In the genomic region with DNA sequence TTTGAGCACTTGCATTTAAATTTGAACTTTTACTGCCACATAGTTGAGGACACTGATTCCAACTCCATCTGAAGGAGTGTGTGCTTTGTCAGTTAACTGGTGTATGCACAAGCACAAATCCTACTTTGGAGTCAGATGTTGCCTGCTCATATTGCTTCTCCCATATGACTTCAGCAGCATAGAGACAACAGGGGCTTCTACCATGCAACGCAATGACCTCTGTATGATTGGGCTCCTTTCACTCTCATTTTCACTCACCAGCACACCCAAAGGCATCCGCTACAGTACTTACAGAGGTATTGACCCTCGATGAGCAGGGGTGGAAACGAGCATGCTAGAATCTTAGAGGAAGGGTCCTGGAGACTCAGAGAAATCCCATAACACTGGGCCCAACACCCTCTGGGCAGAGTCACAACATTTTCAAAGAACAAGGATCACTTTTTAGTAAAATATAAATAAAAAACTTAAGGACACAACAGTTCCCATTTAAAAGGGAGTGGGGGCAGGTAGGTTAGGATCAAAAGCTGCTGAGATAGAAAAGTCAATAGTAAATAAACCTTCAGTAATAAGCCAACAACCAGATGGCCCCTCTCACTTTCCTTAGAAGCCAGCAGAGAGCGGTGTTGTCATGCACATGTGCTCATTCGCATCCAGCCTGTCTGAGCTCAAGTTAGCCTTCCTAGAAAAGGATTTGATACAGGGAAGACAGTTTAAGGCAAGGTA, we compare ENCODE assay signal across 9 cellular contexts.
DNase-seq lines count a peak whose midpoint lies in the region; ATAC-seq, FAIRE-seq and TF ChIP-seq lines count a peak whose summit lies in the region.
"Had no signal": no experiment of that assay in that cellular context is flagged by ENCODE, and none has a peak within 500 bp of the region (broad histone marks: within the 10 kb centered on the region; RNA-seq: fewer than 3 reads in every experiment).

No MANE protein-coding gene starts in this region.

- TF ChIP-seq POLR2A in GM12878 (IDR thresholded peaks at IDR 0.05; ENCODE audit: low read depth, low read length) = no peak

- no peaks in the 10 kb centered on the region for H3K27me3 Mint-ChIP-seq in activated CD4-positive, alpha-beta T cell treated with anti-CD3 and anti-CD28 coated beads, Interleukin-2, amount 10 ng/mL, durations not matched to agents 7 days and 5 days
- H3K27me3 Mint-ChIP-seq: CD4-positive, CD25-positive, alpha-beta regulatory T cell had no signal

- in situ Hi-C loops in GM12878 (cut with MboI) = loop anchor here (5.0 to 25.0 kb wide), 2 partner anchors 486 to 1096 kb away; no protein-coding TSS in a partner anchor

- CTCF ChIA-PET in activated CD4-positive, alpha-beta T cell treated with anti-CD3 and anti-CD28 coated beads, Interleukin-2, amount 10 ng/mL, durations not matched to agents 7 days and 5 days (lab: Charles Lee) = no interaction called here
- CTCF ChIA-PET in GM12878 (lab: Yijun Ruan, JAX) = interaction anchor here (0.6 to 2.5 kb wide), 21 partner anchors 8 to 1095 kb away, joined by 3 to 13 read pairs (median 4); no protein-coding TSS in a partner anchor

- WGBS in GM12878 (ENCODE audit: insufficient coverage, insufficient replicate concordance, low lambda C conversion rate, missing lambda C conversion rate) = 13% methylated on average over 6 of the region's 6 CpGs

- POLR2A ChIA-PET in activated CD4-positive, alpha-beta T cell treated with anti-CD3 and anti-CD28 coated beads, Interleukin-2, amount 10 ng/mL, durations not matched to agents 7 days and 5 days (lab: Charles Lee) = no interaction called here
- POLR2A ChIA-PET in GM12878 (lab: Charles Lee) = no interaction called here

- H3K4me3 ChIP-seq in GM12878 = no peak overlapping the region

- H2AFZ ChIP-seq in GM12878 (ENCODE audit: control insufficient read depth, low read depth, low read length) = no peak overlapping the region

- FAIRE-seq in GM12878 (lab: Jason Lieb, UNC) = no peak

- RAD21 ChIA-PET in GM12878 (lab: Charles Lee; ENCODE audit: unreplicated experiment) = interaction anchor here (1.0 to 2.1 kb wide), 5 partner anchors 10 to 1028 kb away, joined by 4 to 8 read pairs (median 4); no protein-coding TSS in a partner anchor

- H3K4me1 ChIP-seq in GM12878 (ENCODE audit: control insufficient read depth, insufficient read depth, low read length) = no peaks in the 10 kb centered on the region

- H3K4me2 ChIP-seq in GM12878 (ENCODE audit: control insufficient read depth, insufficient read depth) = no peak overlapping the region

- H3K9me3 Mint-ChIP-seq in activated CD4-positive, alpha-beta T cell treated with anti-CD3 and anti-CD28 coated beads, Interleukin-2, amount 10 ng/mL, durations not matched to agents 7 days and 5 days = no peaks in the 10 kb centered on the region

- no peak overlapping the region for H3K9ac ChIP-seq in GM12878 (ENCODE audit: control insufficient read depth, insufficient read depth, low read length)

- ATAC-seq in HG03354 (IDR thresholded peaks at IDR 0.05; ENCODE audit: poor library complexity, severe bottlenecking, unreplicated experiment) (peak; percentile 90), GM12878 (peak; percentile 88), GM18858 (IDR thresholded peaks at IDR 0.05; ENCODE audit: unreplicated experiment) (no peak)

- H3K27me3 ChIP-seq in GM12878 (replicated peaks in 1 of 2; ENCODE audit: control insufficient read depth in 2 of 2, insufficient read depth in 2 of 2, low read length in 1 of 2) = no peaks in the 10 kb centered on the region

- no peak overlapping the region for H3K4me3 Mint-ChIP-seq in activated CD4-positive, alpha-beta T cell treated with anti-CD3 and anti-CD28 coated beads, Interleukin-2, amount 10 ng/mL, durations not matched to agents 7 days and 5 days
- H3K4me3 Mint-ChIP-seq: CD4-positive, CD25-positive, alpha-beta regulatory T cell had no signal

- H3K27ac Mint-ChIP-seq in activated CD4-positive, alpha-beta T cell treated with anti-CD3 and anti-CD28 coated beads, Interleukin-2, amount 10 ng/mL, durations not matched to agents 7 days and 5 days = no peak overlapping the region
- H3K27ac Mint-ChIP-seq: CD4-positive, CD25-positive, alpha-beta regulatory T cell had no signal

- intact Hi-C loops in GM12878 (cut with micrococcal nuclease; ENCODE audit: unreplicated experiment) = loop anchor here (1.0 to 5.0 kb wide), 3 partner anchors 381 to 1096 kb away; no protein-coding TSS in a partner anchor

- TF ChIP-seq CTCF in GM12878 (IDR thresholded peaks at IDR 0.05 in 2 of 3, conservative IDR thresholded peaks at IDR 0.05 in 1 of 3; ENCODE audit: control insufficient read depth in 2 of 3, extremely low read depth in 1 of 3, insufficient read depth in 1 of 3, low read depth in 3 of 3, low read length in 3 of 3) = peak; percentile 67 to 78 (median 74); a peak in 5 of 6 replicates

- TF ChIP-seq RAD21 in GM12878 (IDR thresholded peaks at IDR 0.05; ENCODE audit: insufficient read depth, low read depth, low read length) = peak; percentile 97

- peak; percentile 2 for DNase-seq in activated CD4-positive, alpha-beta T cell treated with anti-CD3 and anti-CD28 coated beads for 48 hours
- DNase-seq in activated CD4-positive, alpha-beta T cell treated with anti-CD3 and anti-CD28 coated beads, Interleukin-2, amount 10 ng/mL, durations not matched to agents 7 days and 5 days = no peak
- DNase-seq in NCI-H510A (lab: John Stamatoyannopoulos, UW) = peak; percentile 9
- no peak for DNase-seq in GM12878 (ENCODE audit: low read depth, low spot score)
- DNase-seq in iPS DF 4.7 (ENCODE audit: extremely low read depth, low spot score) = peak; percentile 81
- peak; percentile 63 for DNase-seq in stromal cell of bone marrow (ENCODE audit: low read depth)

- SMC1A ChIA-PET in GM12878 (lab: Charles Lee; ENCODE audit: uncharacterized antibody, unreplicated experiment) = interaction anchor here (0.6 to 2.3 kb wide), 8 partner anchors 11 to 1094 kb away, joined by 3 to 8 read pairs (median 3); no protein-coding TSS in a partner anchor

- H4K20me1 ChIP-seq in GM12878 (ENCODE audit: control insufficient read depth, insufficient read depth) = no peaks in the 10 kb centered on the region

- no peaks in the 10 kb centered on the region for H3K79me2 ChIP-seq in GM12878 (ENCODE audit: control insufficient read depth, insufficient read depth, low read length)

- H3K36me3 Mint-ChIP-seq in activated CD4-positive, alpha-beta T cell treated with anti-CD3 and anti-CD28 coated beads, Interleukin-2, amount 10 ng/mL, durations not matched to agents 7 days and 5 days (ENCODE audit: low read depth) = no peaks in the 10 kb centered on the region
- H3K36me3 Mint-ChIP-seq: CD4-positive, CD25-positive, alpha-beta regulatory T cell had no signal

- BruUV-seq in GM12878 (replicated peaks; lab: Mats Ljungman, UMichigan) = no TSS peak

- no peaks in the 10 kb centered on the region for H3K36me3 ChIP-seq in GM12878 (ENCODE audit: control insufficient read depth in 2 of 2, insufficient read depth in 2 of 2, low read length in 1 of 2)

- no peaks in the 10 kb centered on the region for H3K4me1 Mint-ChIP-seq in activated CD4-positive, alpha-beta T cell treated with anti-CD3 and anti-CD28 coated beads, Interleukin-2, amount 10 ng/mL, durations not matched to agents 7 days and 5 days
- H3K4me1 Mint-ChIP-seq: CD4-positive, CD25-positive, alpha-beta regulatory T cell had no signal

- no peak for TF ChIP-seq EP300 in GM12878 (IDR thresholded peaks at IDR 0.05; ENCODE audit: borderline replicate concordance in 1 of 2, control insufficient read depth in 1 of 2, low read depth in 2 of 2, low read length in 2 of 2)

- no peaks in the 10 kb centered on the region for H3K9me3 ChIP-seq in GM12878 (replicated peaks; ENCODE audit: control insufficient read depth, insufficient read depth, low read length)

- no peak overlapping the region for H3K27ac ChIP-seq in GM12878 (ENCODE audit: control insufficient read depth, insufficient read depth)

TF ChIP-seq in GM12878, 131 proteins besides CTCF, POLR2A, EP300 and RAD21:
- TF ChIP-seq SMC3 (IDR thresholded peaks at IDR 0.05; ENCODE audit: borderline replicate concordance, low read length) = peak; percentile 81
- TF ChIP-seq KDM1A (IDR thresholded peaks at IDR 0.05; ENCODE audit: borderline replicate concordance) = no peak
- peak; percentile 31; the same call in 1 of the 2 replicates for TF ChIP-seq YY1 (IDR thresholded peaks at IDR 0.05; ENCODE audit: low read depth, low read length)

Comparison
In these comparisons a context has a peak if more than half of its experiments do, and no peak if none do; other contexts are left out.
1. DNase-seq: peak in activated CD4-positive, alpha-beta T cell treated with anti-CD3 and anti-CD28 coated beads for 48 hours (single experiment), NCI-H510A (single experiment), iPS DF 4.7 (single experiment) and stromal cell of bone marrow (single experiment); none in activated CD4-positive, alpha-beta T cell treated with anti-CD3 and anti-CD28 coated beads, Interleukin-2, amount 10 ng/mL, durations not matched to agents 7 days and 5 days (single experiment) and GM12878 (single experiment).